8 cellular contexts compared by ENCODE assay signal in genomic region chr9:37953775-37954437, GRCh38. TPM values are rescaled to one million over a fixed set of nuclear protein-coding genes. Genes with fewer than 3 reads are reported as not detected.
DNase-seq lines count a peak whose midpoint lies in the region; ATAC-seq and TF ChIP-seq lines count a peak whose summit lies in the region.

No MANE protein-coding gene starts in this region.

- TF ChIP-seq CTCF in GM10266 (IDR thresholded peaks at IDR 0.05; ENCODE audit: control insufficient read depth, insufficient read depth, low read depth, missing control alignments) (no peak), ascending aorta (IDR thresholded peaks at IDR 0.05) (no peak), mucosa of descending colon (IDR thresholded peaks at IDR 0.05) (no peak)

- H3K4me3 ChIP-seq in ascending aorta (no peak overlapping the region), mucosa of descending colon (no peak overlapping the region), aorta (ENCODE audit: low read length in 2 of 2) (no peak overlapping the region)

- H3K4me1 ChIP-seq in ascending aorta (peaks cover 7 to 14% of the 10 kb centered on the region in 2 donors), mucosa of descending colon (ENCODE audit: low read depth) (no peaks in the 10 kb centered on the region), aorta (ENCODE audit: control insufficient read depth in 1 of 2, insufficient read depth in 2 of 2, low read length in 2 of 2) (no peaks in the 10 kb centered on the region)

- 10 to 13% methylated on average over 14 of the region's 14 CpGs for WGBS in aorta, 2 donors

- CTCF ChIA-PET in HEK293T (lab: Yijun Ruan, JAX), result no interaction called here

- DNase-seq in GM10266 (ENCODE audit: extremely low spot score) (peak; percentile 72), HT1080 (ENCODE audit: low read depth) (peak; percentile 99), ascending aorta (ENCODE audit: low spot score in 2 of 2) (peak; percentile 66 to 84), mucosa of descending colon (no peak), aorta (peak; percentile 81 to 82), HEK293T (ENCODE audit: extremely low spot score) (no peak), HT-29 (ENCODE audit: low spot score) (no peak)

- ATAC-seq in GM21529 (IDR thresholded peaks at IDR 0.05; ENCODE audit: unreplicated experiment), result peak; percentile 76
- peak; percentile 5 for ATAC-seq in mucosa of descending colon
- peak; percentile 45 for ATAC-seq in aorta (ENCODE audit: low FRiP score)

- POLR2A ChIA-PET in HEK293T (lab: Yijun Ruan, JAX), result no interaction called here

- intact Hi-C loops in ascending aorta (cut with DNase I) (loop anchor here (1.0 kb wide), 3 partner anchors 10 to 435 kb away; no protein-coding TSS in a partner anchor), mucosa of descending colon (cut with DNase I, micrococcal nuclease) (no loop called here), aorta (cut with DNase I) (loop anchor here in 1 of 2 donors (10.0 kb wide), 1 partner anchor 441 kb away; the partner anchor contains the start of gene ALDH1B1)

- H3K27me3 ChIP-seq in ascending aorta (no peaks in the 10 kb centered on the region), aorta (ENCODE audit: control insufficient read depth in 1 of 2, insufficient read depth in 2 of 2, low read length in 1 of 2) (no peaks in the 10 kb centered on the region)

- H3K27ac ChIP-seq in ascending aorta (peak overlapping the region; percentile 65 to 68), aorta (ENCODE audit: low read depth in 1 of 2, low read length in 2 of 2) (no peak overlapping the region)

- no peaks in the 10 kb centered on the region for H3K9me3 ChIP-seq in ascending aorta
- H3K9me3 ChIP-seq in mucosa of descending colon, result no peaks in the 10 kb centered on the region
- no peaks in the 10 kb centered on the region for H3K9me3 ChIP-seq in aorta (ENCODE audit: control insufficient read depth, low read length)

- H3K36me3 ChIP-seq in ascending aorta, result peaks cover 6 to 9% of the 10 kb centered on the region in 2 donors
- H3K36me3 ChIP-seq in mucosa of descending colon (ENCODE audit: low read depth), result no peaks in the 10 kb centered on the region
- H3K36me3 ChIP-seq in aorta (ENCODE audit: control insufficient read depth in 1 of 2, insufficient read depth in 2 of 2, low read length in 1 of 2), result no peaks in the 10 kb centered on the region

TF ChIP-seq in HEK293T, 16 proteins besides CTCF, POLR2A, EP300 and RAD21:
- TF ChIP-seq ARNT (IDR thresholded peaks at IDR 0.05) (no peak), L3MBTL2 (conservative IDR thresholded peaks at IDR 0.05) (no peak), FOXK2 (IDR thresholded peaks at IDR 0.05) (no peak), ELF4 (IDR thresholded peaks at IDR 0.05) (no peak), BHLHE40 (IDR thresholded peaks at IDR 0.05; ENCODE audit: borderline replicate concordance) (no peak), LEF1 (IDR thresholded peaks at IDR 0.05; ENCODE audit: borderline replicate concordance) (no peak), TARDBP (IDR thresholded peaks at IDR 0.05) (no peak), SUZ12 (IDR thresholded peaks at IDR 0.05) (no peak)

RNA-seq across cellular contexts. Expression of gene SLC25A51, which starts 50.0 kb away (rescaled TPM):
- 34.3 and 39.8 TPM in 2 replicates for total RNA-seq in HT1080 (2014; rRNA removed; shearing (Covaris generic))
- polyA plus RNA-seq in HT1080 (2015; cell fraction: cytosol; rRNA removed), result 24.0 and 24.1 TPM in 2 replicates
- polyA plus RNA-seq in HT1080 (2015; cell fraction: nucleus; rRNA removed), result 18.9 and 22.9 TPM in 2 replicates
- total RNA-seq in ascending aorta (5.9 TPM), mucosa of descending colon (10 to 100 TPM; 20.6 to 32.2 (median 22.4) TPM), aorta (10 to 100 TPM; 23.4 to 24.3 TPM)
- 1 to 10 TPM; 4.8 to 6.2 TPM for polyA plus RNA-seq in aorta
- total RNA-seq in HT-29 (2014; rRNA removed; shearing (Covaris generic)), result 8.5 and 9.9 TPM in 2 replicates

Comparison
In these comparisons a context has a peak if more than half of its experiments do, and no peak if none do; other contexts are left out.
1. DNase-seq: peak in GM10266 (single experiment), HT1080 (single experiment), ascending aorta (2 of 2) and aorta (2 of 2); none in mucosa of descending colon (0 of 3), HEK293T (single experiment) and HT-29 (single experiment).
2. ATAC-seq: peak in every context shown above with its lines; median percentile 76 in GM21529; 45 in aorta; 5 in mucosa of descending colon.
3. H3K27ac ChIP-seq: peak in ascending aorta (2 of 2); none in aorta (0 of 2).